In the genomic region with DNA sequence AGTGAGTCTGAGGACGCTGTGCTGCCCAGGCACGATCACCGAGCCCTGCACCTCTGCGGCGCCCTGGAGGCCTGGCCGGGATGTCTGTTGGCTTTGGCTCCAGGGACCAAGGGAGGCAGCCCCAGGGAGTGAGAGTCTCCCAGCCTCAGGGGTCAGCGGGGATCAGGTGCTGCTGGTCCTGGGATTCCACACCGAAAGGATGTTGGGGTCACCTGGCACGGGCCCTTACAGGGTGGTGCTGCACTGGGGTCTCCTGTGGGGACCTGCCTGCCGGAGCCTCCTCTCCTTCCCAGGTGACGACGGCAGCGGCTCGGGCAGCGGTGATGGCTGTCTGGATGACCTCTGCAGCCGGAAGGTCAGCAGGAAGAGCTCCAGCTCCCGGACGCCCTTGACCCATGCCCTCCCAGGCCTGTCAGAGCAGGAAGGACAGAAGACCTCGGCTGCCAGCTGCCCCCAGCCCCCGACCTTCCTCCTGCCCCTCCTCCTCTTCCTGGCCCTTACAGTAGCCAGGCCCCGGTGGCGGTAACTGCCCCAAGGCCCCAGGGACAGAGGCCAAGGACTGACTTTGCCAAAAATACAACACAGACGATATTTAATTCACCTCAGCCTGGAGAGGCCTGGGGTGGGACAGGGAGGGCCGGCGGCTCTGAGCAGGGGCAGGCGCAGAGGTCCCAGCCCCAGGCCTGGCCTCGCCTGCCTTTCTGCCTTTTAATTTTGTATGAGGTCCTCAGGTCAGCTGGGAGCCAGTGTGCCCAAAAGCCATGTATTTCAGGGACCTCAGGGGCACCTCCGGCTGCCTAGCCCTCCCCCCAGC, we compare ENCODE assay signal across 15 cellular contexts. TPM values are rescaled to one million over a fixed set of nuclear protein-coding genes. Genes with fewer than 3 reads are reported as not detected.
DNase-seq lines count a peak whose midpoint lies in the region; ATAC-seq and TF ChIP-seq lines count a peak whose summit lies in the region.
"Had no signal": no experiment of that assay in that cellular context is flagged by ENCODE, and none has a peak within 500 bp of the region (broad histone marks: within the 10 kb centered on the region; RNA-seq: fewer than 3 reads in every experiment).

No MANE protein-coding gene starts in this region.

- no peaks in the 10 kb centered on the region for H3K36me3 Mint-ChIP-seq in activated CD8-positive, alpha-beta memory T cell treated with anti-CD3 and anti-CD28 coated beads, Interleukin-2, amount 10 ng/mL, durations not matched to agents 7 days and 5 days
- peaks cover 6% of the 10 kb centered on the region for H3K36me3 Mint-ChIP-seq in glutamatergic neuron (ENCODE audit: unreplicated experiment)
- H3K36me3 Mint-ChIP-seq in type B pancreatic cell, result no peaks in the 10 kb centered on the region

- no peak for TF ChIP-seq CTCF in glutamatergic neuron (IDR thresholded peaks at IDR 0.05; ENCODE audit: partially characterized antibody, unreplicated experiment)
- no peak for TF ChIP-seq CTCF in type B pancreatic cell (conservative IDR thresholded peaks at IDR 0.05)

- no peaks in the 10 kb centered on the region for H3K27me3 Mint-ChIP-seq in activated CD8-positive, alpha-beta memory T cell treated with anti-CD3 and anti-CD28 coated beads, Interleukin-2, amount 10 ng/mL, durations not matched to agents 7 days and 5 days
- peaks cover 29% of the 10 kb centered on the region for H3K27me3 Mint-ChIP-seq in glutamatergic neuron (ENCODE audit: unreplicated experiment)
- no peaks in the 10 kb centered on the region for H3K27me3 Mint-ChIP-seq in type B pancreatic cell
- H3K27me3 Mint-ChIP-seq: activated T-cell treated with anti-CD3 and anti-CD28 coated beads, Interleukin-2, amount 50 U/mL, for 24 hours; naive thymus-derived CD8-positive, alpha-beta T cell had no signal

- no peaks in the 10 kb centered on the region for H3K9me3 Mint-ChIP-seq in activated CD8-positive, alpha-beta memory T cell treated with anti-CD3 and anti-CD28 coated beads, Interleukin-2, amount 10 ng/mL, durations not matched to agents 7 days and 5 days (ENCODE audit: low read depth)
- H3K9me3 Mint-ChIP-seq in glutamatergic neuron (ENCODE audit: unreplicated experiment) (peaks cover 30% of the 10 kb centered on the region), type B pancreatic cell (no peaks in the 10 kb centered on the region)
- H3K9me3 Mint-ChIP-seq: activated T-cell treated with anti-CD3 and anti-CD28 coated beads, Interleukin-2, amount 50 U/mL, for 24 hours; WTC11 had no signal

- no peak for ATAC-seq in activated CD8-positive, alpha-beta memory T cell treated with anti-CD3 and anti-CD28 coated beads, Interleukin-2, amount 10 ng/mL, durations not matched to agents 7 days and 5 days
- ATAC-seq in GM21786 (IDR thresholded peaks at IDR 0.05; ENCODE audit: unreplicated experiment), result no peak
- no peak for ATAC-seq in HG03196 (IDR thresholded peaks at IDR 0.05; ENCODE audit: unreplicated experiment)
- ATAC-seq: gastroesophageal sphincter; naive thymus-derived CD8-positive, alpha-beta T cell; WTC11 had no signal

- DNase-seq in activated CD8-positive, alpha-beta memory T cell treated with anti-CD3 and anti-CD28 coated beads, Interleukin-2, amount 10 ng/mL, durations not matched to agents 7 days and 5 days, result peak; percentile 31
- DNase-seq in activated CD8-positive, alpha-beta memory T cell treated with anti-CD3 and anti-CD28 coated beads, Interleukin-2, amount 50 U/mL, for 48 hours, result no peak
- DNase-seq in glutamatergic neuron (peak; percentile 21), mesenteric fat pad (ENCODE audit: low spot score) (peak; percentile 85), type B pancreatic cell (ENCODE audit: extremely low spot score, unreplicated experiment) (peak; percentile 70), AG08395 (ENCODE audit: low spot score) (no peak)
- DNase-seq: kidney glomerular epithelial cell, MG63, NCI-H2227 treated with DMSO at 0.1 percent for 48 hours had no signal

- no peaks in the 10 kb centered on the region for H3K4me1 Mint-ChIP-seq in activated CD8-positive, alpha-beta memory T cell treated with anti-CD3 and anti-CD28 coated beads, Interleukin-2, amount 10 ng/mL, durations not matched to agents 7 days and 5 days
- H3K4me1 Mint-ChIP-seq in glutamatergic neuron (ENCODE audit: low read depth, unreplicated experiment) (peaks cover 2% of the 10 kb centered on the region), type B pancreatic cell (ENCODE audit: unreplicated experiment) (peaks cover 8% of the 10 kb centered on the region)
- H3K4me1 Mint-ChIP-seq: WTC11 had no signal

- no peak overlapping the region for H3K4me3 Mint-ChIP-seq in activated CD8-positive, alpha-beta memory T cell treated with anti-CD3 and anti-CD28 coated beads, Interleukin-2, amount 10 ng/mL, durations not matched to agents 7 days and 5 days
- H3K4me3 Mint-ChIP-seq in glutamatergic neuron (ENCODE audit: unreplicated experiment), result no peak overlapping the region
- H3K4me3 Mint-ChIP-seq in type B pancreatic cell, result no peak overlapping the region
- H3K4me3 Mint-ChIP-seq: activated T-cell treated with anti-CD3 and anti-CD28 coated beads, Interleukin-2, amount 50 U/mL, for 24 hours; naive thymus-derived CD8-positive, alpha-beta T cell; WTC11 had no signal

- CTCF ChIA-PET in activated CD8-positive, alpha-beta memory T cell treated with anti-CD3 and anti-CD28 coated beads, Interleukin-2, amount 10 ng/mL, durations not matched to agents 7 days and 5 days (lab: Charles Lee), result no interaction called here

- H3K27ac Mint-ChIP-seq in activated CD8-positive, alpha-beta memory T cell treated with anti-CD3 and anti-CD28 coated beads, Interleukin-2, amount 10 ng/mL, durations not matched to agents 7 days and 5 days, result no peak overlapping the region
- H3K27ac Mint-ChIP-seq in glutamatergic neuron (ENCODE audit: unreplicated experiment) (no peak overlapping the region), type B pancreatic cell (no peak overlapping the region)
- H3K27ac Mint-ChIP-seq: activated T-cell treated with anti-CD3 and anti-CD28 coated beads, Interleukin-2, amount 50 U/mL, for 24 hours; naive thymus-derived CD8-positive, alpha-beta T cell; WTC11 had no signal

RNA-seq across cellular contexts. Expression of a gene that starts 30.5 kb away (rescaled TPM):
- total RNA-seq in activated CD8-positive, alpha-beta memory T cell treated with anti-CD3 and anti-CD28 coated beads, Interleukin-2, amount 10 ng/mL, durations not matched to agents 7 days and 5 days, result 1 to 10 TPM; 3.2 to 4.5 TPM
- 155 TPM for total RNA-seq in glutamatergic neuron (ENCODE audit: unreplicated experiment)
- total RNA-seq in mesenteric fat pad, result 82.5 TPM
- total RNA-seq in type B pancreatic cell (ENCODE audit: low replicate concordance), result 58.0 and 78.0 TPM in 2 replicates

Comparison
In these comparisons a context has a peak if more than half of its experiments do, and no peak if none do; other contexts are left out.
1. DNase-seq: peak in activated CD8-positive, alpha-beta memory T cell treated with anti-CD3 and anti-CD28 coated beads, Interleukin-2, amount 10 ng/mL, durations not matched to agents 7 days and 5 days (single experiment), glutamatergic neuron (single experiment), mesenteric fat pad (single experiment) and type B pancreatic cell (single experiment); none in activated CD8-positive, alpha-beta memory T cell treated with anti-CD3 and anti-CD28 coated beads, Interleukin-2, amount 50 U/mL, for 48 hours (single experiment) and AG08395 (single experiment).
2. RNA of a gene that starts 30.5 kb away (total RNA-seq): 155 TPM in glutamatergic neuron (single experiment), 82.5 TPM in mesenteric fat pad (single experiment) and 58.0 to 78.0 TPM in type B pancreatic cell; 3.2 to 4.5 TPM in activated CD8-positive, alpha-beta memory T cell treated with anti-CD3 and anti-CD28 coated beads, Interleukin-2, amount 10 ng/mL, durations not matched to agents 7 days and 5 days; every median in the first group is over 10 times any median in the second.